Comparison of ENCODE assay signal across 25 cellular contexts in genomic region chr6:163962627-163963117, GRCh38.
DNase-seq lines count a peak whose midpoint lies in the region; ATAC-seq and TF ChIP-seq lines count a peak whose summit lies in the region.
"Had no signal": no experiment of that assay in that cellular context is flagged by ENCODE, and none has a peak within 500 bp of the region (broad histone marks: within the 10 kb centered on the region; RNA-seq: fewer than 3 reads in every experiment).

No MANE protein-coding gene starts in this region.

- no peaks in the 10 kb centered on the region for H3K27me3 ChIP-seq in right atrium auricular region
- no peaks in the 10 kb centered on the region for H3K27me3 ChIP-seq in CD4-positive, alpha-beta T cell (ENCODE audit: control insufficient read depth, insufficient read depth, low read length)
- H3K27me3 ChIP-seq: BLaER1 had no signal

- peaks cover 5% of the 10 kb centered on the region for H3K27me3 Mint-ChIP-seq in CD4-positive, alpha-beta T cell
- H3K27me3 Mint-ChIP-seq: activated T-cell treated with anti-CD3 and anti-CD28 coated beads, Interleukin-2, amount 50 U/mL, for 24 hours had no signal

- H3K4me3 Mint-ChIP-seq in CD4-positive, alpha-beta T cell, result no peak overlapping the region
- H3K4me3 Mint-ChIP-seq: activated T-cell treated with anti-CD3 and anti-CD28 coated beads, Interleukin-2, amount 50 U/mL, for 24 hours; mesothelial cell of epicardium; naive thymus-derived CD8-positive, alpha-beta T cell; type B pancreatic cell had no signal

- peak; percentile 58 for DNase-seq in DMS153 (lab: John Stamatoyannopoulos, UW)
- DNase-seq in NCI-H1436 treated with DMSO at 0.1 percent for 48 hours (lab: John Stamatoyannopoulos, UW), result peak; percentile 28
- peak; percentile 46 for DNase-seq in NCI-H82 treated with DMSO at 0.1 percent for 48 hours (lab: John Stamatoyannopoulos, UW; ENCODE audit: unreplicated experiment)
- DNase-seq in right atrium auricular region (ENCODE audit: low spot score), result peak; percentile 73
- no peak for DNase-seq in C1 segment of cervical spinal cord (lab: John Stamatoyannopoulos, UW)
- no peak for DNase-seq in SHP77 treated with DMSO at 0.1 percent for 48 hours (lab: John Stamatoyannopoulos, UW)
- DNase-seq in stimulated activated CD4-positive, alpha-beta T cell treated with anti-CD3 and anti-CD28 coated beads, Interleukin-15, amount 100 ng/mL, for 24 hours, result no peak
- DNase-seq in CD4-positive, alpha-beta T cell, result no peak
- DNase-seq: activated CD4-positive, alpha-beta T cell treated with anti-CD3 and anti-CD28 coated beads for 4 hours; activated gamma-delta T cell; activated T-cell treated with anti-CD3 and anti-CD28 coated beads, Interleukin-2, amount 50 U/mL, for 24 hours; Caco-2; DMS79 treated with DMSO at 0.1 percent for 48 hours; dorsolateral prefrontal cortex; H7; naive thymus-derived CD8-positive, alpha-beta T cell; NCI-H2171; NCI-H526 treated with DMSO at 0.1 percent for 48 hours; occipital lobe; OCI-M1; stimulated activated CD4-positive, alpha-beta T cell treated with anti-CD3 and anti-CD28 coated beads, Interleukin-2, amount 100 ng/mL, for 24 hours had no signal

- H3K4me3 ChIP-seq in right atrium auricular region, result no peak overlapping the region
- H3K4me3 ChIP-seq: BLaER1, dorsolateral prefrontal cortex, smooth muscle cell had no signal

- TF ChIP-seq CTCF in right atrium auricular region (IDR thresholded peaks at IDR 0.05), result no peak
- no peak for TF ChIP-seq CTCF in CD4-positive, alpha-beta T cell (IDR thresholded peaks at IDR 0.05)

- POLR2A ChIA-PET in CD4-positive, alpha-beta T cell (lab: Charles Lee), result no interaction called here

- H3K27ac ChIP-seq in right atrium auricular region, result peak overlapping the region; percentile 87 to 98
- no peak overlapping the region for H3K27ac ChIP-seq in CD4-positive, alpha-beta T cell (ENCODE audit: low read depth, low read length)
- H3K27ac ChIP-seq: BLaER1 had no signal

- CTCF ChIA-PET in CD4-positive, alpha-beta T cell (lab: Charles Lee), result no interaction called here

- H3K4me1 ChIP-seq in right atrium auricular region, result peaks cover 0 to 57% of the 10 kb centered on the region in 2 donors
- H3K4me1 ChIP-seq: BLaER1 had no signal

- no peaks in the 10 kb centered on the region for H3K9me3 Mint-ChIP-seq in CD4-positive, alpha-beta T cell
- H3K9me3 Mint-ChIP-seq: activated T-cell treated with anti-CD3 and anti-CD28 coated beads, Interleukin-2, amount 50 U/mL, for 24 hours; mesothelial cell of epicardium; naive thymus-derived CD8-positive, alpha-beta T cell; type B pancreatic cell had no signal

- H3K36me3 ChIP-seq in right atrium auricular region, result no peaks in the 10 kb centered on the region
- H3K36me3 ChIP-seq: BLaER1 had no signal

- no peak overlapping the region for H3K27ac Mint-ChIP-seq in CD4-positive, alpha-beta T cell
- H3K27ac Mint-ChIP-seq: activated T-cell treated with anti-CD3 and anti-CD28 coated beads, Interleukin-2, amount 50 U/mL, for 24 hours; mesothelial cell of epicardium; naive thymus-derived CD8-positive, alpha-beta T cell; type B pancreatic cell had no signal

- no peak for ATAC-seq in CD4-positive, alpha-beta T cell (ENCODE audit: poor library complexity)
- ATAC-seq: naive thymus-derived CD8-positive, alpha-beta T cell had no signal

- H3K9me3 ChIP-seq in right atrium auricular region, result no peaks in the 10 kb centered on the region
- no peaks in the 10 kb centered on the region for H3K9me3 ChIP-seq in CD4-positive, alpha-beta T cell (ENCODE audit: control insufficient read depth, low read length)
- H3K9me3 ChIP-seq: BLaER1, Caco-2 had no signal

- intact Hi-C loops in CD4-positive, alpha-beta T cell (cut with DNase I, micrococcal nuclease), result no loop called here

- no peaks in the 10 kb centered on the region for H3K36me3 Mint-ChIP-seq in CD4-positive, alpha-beta T cell (ENCODE audit: low read depth)
- H3K36me3 Mint-ChIP-seq: mesothelial cell of epicardium; naive thymus-derived CD8-positive, alpha-beta T cell; type B pancreatic cell had no signal

- no peaks in the 10 kb centered on the region for H3K4me1 Mint-ChIP-seq in CD4-positive, alpha-beta T cell (ENCODE audit: low read depth)
- H3K4me1 Mint-ChIP-seq: naive thymus-derived CD8-positive, alpha-beta T cell had no signal

Comparison
In these comparisons a context has a peak if more than half of its experiments do, and no peak if none do; other contexts are left out.
1. DNase-seq: peak in DMS153 (single experiment), NCI-H1436 treated with DMSO at 0.1 percent for 48 hours (single experiment), NCI-H82 treated with DMSO at 0.1 percent for 48 hours (single experiment) and right atrium auricular region (single experiment); none in C1 segment of cervical spinal cord (0 of 14), SHP77 treated with DMSO at 0.1 percent for 48 hours (single experiment), stimulated activated CD4-positive, alpha-beta T cell treated with anti-CD3 and anti-CD28 coated beads, Interleukin-15, amount 100 ng/mL, for 24 hours (single experiment) and CD4-positive, alpha-beta T cell (0 of 10).